In the genomic region with DNA sequence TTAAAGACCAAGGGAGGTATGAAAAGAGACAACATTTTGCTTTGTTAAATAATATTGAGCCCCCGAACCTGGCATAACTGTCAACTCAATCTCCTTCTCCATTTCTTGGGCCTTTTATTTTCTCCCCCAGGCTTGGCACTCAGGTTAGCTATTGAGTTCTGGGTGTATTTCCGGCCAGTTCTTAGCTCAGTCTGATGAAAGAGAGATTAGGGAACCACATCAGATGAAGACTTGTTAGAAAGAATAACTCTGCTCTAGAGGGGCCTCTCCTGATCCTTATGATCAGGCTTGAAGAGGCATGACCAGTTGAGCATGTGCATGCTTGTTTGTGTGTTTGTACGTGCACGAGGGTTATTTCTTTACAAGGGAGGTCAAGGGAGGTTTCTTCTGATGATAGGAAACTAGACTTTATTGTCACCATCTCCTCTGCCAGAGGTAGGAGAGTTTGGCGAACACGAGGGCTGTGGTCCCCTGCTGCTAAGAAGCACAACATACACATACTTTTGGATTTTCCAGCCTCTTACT, we compare ENCODE assay signal across 24 cellular contexts. TPM values are rescaled to one million over a fixed set of nuclear protein-coding genes. Genes with fewer than 3 reads are reported as not detected.
"Had no signal": no experiment of that assay in that cellular context is flagged by ENCODE, and none has a peak within 500 bp of the region (broad histone marks: within the 10 kb centered on the region; RNA-seq: fewer than 3 reads in every experiment).

No MANE protein-coding gene starts in this region.

- DNase-seq: activated CD4-positive, alpha-beta memory T cell treated with anti-CD3 and anti-CD28 coated beads for 36 hours; activated CD4-positive, alpha-beta T cell treated with anti-CD3 and anti-CD28 coated beads for 4 hours; activated CD4-positive, CD25-positive, alpha-beta regulatory T cell; activated CD8-positive, alpha-beta memory T cell treated with anti-CD3 and anti-CD28 coated beads, Interleukin-2, amount 10 ng/mL, durations not matched to agents 7 days and 5 days; activated gamma-delta T cell; activated naive CD4-positive, alpha-beta T cell treated with anti-CD3 and anti-CD28 coated beads, Interleukin-2, amount 50 U/mL, for 16 hours; activated naive CD8-positive, alpha-beta T cell treated with anti-CD3 and anti-CD28 coated beads, Interleukin-2, amount 50 U/mL, for 24 hours; activated T-cell treated with anti-CD3 and anti-CD28 coated beads for 4 hours; cortex of kidney; endodermal cell; heart left ventricle; left ventricle myocardium superior; midbrain; natural killer cell; small intestine; transverse colon had no signal

- H3K4me3 ChIP-seq: cardiac muscle cell, heart left ventricle, transverse colon had no signal

- H3K27ac ChIP-seq: cardiac muscle cell, epithelial cell of prostate, heart left ventricle, transverse colon had no signal

- H3K36me3 ChIP-seq: cardiac muscle cell, heart left ventricle, transverse colon had no signal

- FAIRE-seq: islet of Langerhans, small intestine, urothelium cell line had no signal

- ATAC-seq: activated CD8-positive, alpha-beta memory T cell treated with anti-CD3 and anti-CD28 coated beads, Interleukin-2, amount 10 ng/mL, durations not matched to agents 7 days and 5 days; activated naive CD8-positive, alpha-beta T cell treated with anti-CD3 and anti-CD28 coated beads, Interleukin-2, amount 50 U/mL, for 24 hours; heart left ventricle; left ventricle myocardium superior; natural killer cell; sciatic nerve; stimulated activated memory B cell treated with anti-CD40 and anti-IgM and Interleukin-4, amounts not matched to agents 10 μg/mL and 1 μg/mL and 100 μg/mL, for 72 hours had no signal

- H3K27me3 ChIP-seq: cardiac muscle cell, transverse colon had no signal

- H3K9me3 ChIP-seq: heart left ventricle, transverse colon had no signal

RNA-seq across cellular contexts. Expression of a gene that starts 29.2 kb away (rescaled TPM):
- total RNA-seq: activated CD4-positive, alpha-beta memory T cell treated with anti-CD3 and anti-CD28 coated beads for 36 hours; activated CD8-positive, alpha-beta memory T cell treated with anti-CD3 and anti-CD28 coated beads, Interleukin-2, amount 10 ng/mL, durations not matched to agents 7 days and 5 days; activated T-helper 1 cell treated with anti-CD3 and anti-CD28 coated beads, Interleukin-12 subunit alpha, Interleukin-12 subunit beta, Interleukin-2, Interleukin-4 antibody, amounts not matched to agents 30 ng/mL and 10 ng/mL and 1 ng/mL, durations not matched to agents 14 hours and 24 hours and 36 hours; cardiac muscle cell; natural killer cell; renal cortical epithelial cell had no signal
- polyA plus RNA-seq: cardiac muscle cell had no signal
